11 cellular contexts compared by ENCODE assay signal in the genomic region with DNA sequence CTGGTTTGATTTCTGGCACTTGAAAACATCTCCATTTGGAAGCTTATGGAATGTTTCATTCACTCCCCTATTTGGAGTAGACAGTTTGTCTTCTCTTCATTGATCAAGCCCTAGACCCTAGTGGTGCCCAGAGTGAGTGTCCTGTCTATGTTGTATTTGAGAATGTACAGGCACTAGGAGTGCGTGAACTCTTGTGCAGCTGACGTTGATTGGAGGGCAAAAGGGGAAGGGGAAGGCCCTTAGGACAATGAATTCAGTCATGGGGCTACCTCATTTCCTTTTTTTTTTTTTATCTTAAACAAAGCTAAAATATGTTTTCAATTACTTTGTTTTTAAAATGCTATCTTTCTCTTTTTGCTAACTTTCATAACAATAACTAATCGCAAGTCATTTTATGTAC.
DNase-seq lines count a peak whose midpoint lies in the region; ATAC-seq and TF ChIP-seq lines count a peak whose summit lies in the region.
"Had no signal": no experiment of that assay in that cellular context is flagged by ENCODE, and none has a peak within 500 bp of the region (broad histone marks: within the 10 kb centered on the region; RNA-seq: fewer than 3 reads in every experiment).

No MANE protein-coding gene starts in this region.

- peaks cover 75% of the 10 kb centered on the region for H3K4me1 Mint-ChIP-seq in activated T-helper 2 cell treated with anti-CD3 and anti-CD28 coated beads, Interferon-gamma antibody, Interleukin-2, Interleukin-4, amounts not matched to agents 10 μg/mL and 5 μg/mL and 100 μg/mL, durations not matched to agents 14 hours and 24 hours and 36 hours (ENCODE audit: low read depth)
- peaks cover 58% of the 10 kb centered on the region for H3K4me1 Mint-ChIP-seq in memory B cell

- no peaks in the 10 kb centered on the region for H3K27me3 ChIP-seq in BLaER1 treated with 17β-estradiol and CSF1 and Interleukin-3, amounts not matched to agents 10 nM and 100 nM
- H3K27me3 ChIP-seq in ascending aorta = no peaks in the 10 kb centered on the region
- H3K27me3 ChIP-seq: adrenal gland had no signal

- H3K27ac ChIP-seq in BLaER1 treated with 17β-estradiol and CSF1 and Interleukin-3, amounts not matched to agents 10 nM and 100 nM = peak overlapping the region; percentile 31 to 98 (median 95); a peak in 21 of 22 replicates
- H3K27ac ChIP-seq in ascending aorta = peak overlapping the region in 1 of 2 donors; percentile 35

- H3K9ac ChIP-seq in BLaER1 treated with 17β-estradiol and CSF1 and Interleukin-3, amounts not matched to agents 10 nM and 100 nM = peak overlapping the region in 5 of 11 experiments; percentile 3 to 84 (median 73); a peak in 10 of 22 replicates

- peak overlapping the region; percentile 40 to 88 (median 75); a peak in 19 of 22 replicates for H3K4me2 ChIP-seq in BLaER1 treated with 17β-estradiol and CSF1 and Interleukin-3, amounts not matched to agents 10 nM and 100 nM

- H3K27ac Mint-ChIP-seq in activated T-helper 2 cell treated with anti-CD3 and anti-CD28 coated beads, Interferon-gamma antibody, Interleukin-2, Interleukin-4, amounts not matched to agents 10 μg/mL and 5 μg/mL and 100 μg/mL, durations not matched to agents 14 hours and 24 hours and 36 hours = peak overlapping the region; percentile 78
- H3K27ac Mint-ChIP-seq in memory B cell = peak overlapping the region; percentile 84

- no peaks in the 10 kb centered on the region for H3K9me3 Mint-ChIP-seq in activated T-helper 2 cell treated with anti-CD3 and anti-CD28 coated beads, Interferon-gamma antibody, Interleukin-2, Interleukin-4, amounts not matched to agents 10 μg/mL and 5 μg/mL and 100 μg/mL, durations not matched to agents 14 hours and 24 hours and 36 hours
- H3K9me3 Mint-ChIP-seq in memory B cell = no peaks in the 10 kb centered on the region

- peaks cover 4% of the 10 kb centered on the region for H3K36me3 Mint-ChIP-seq in activated T-helper 2 cell treated with anti-CD3 and anti-CD28 coated beads, Interferon-gamma antibody, Interleukin-2, Interleukin-4, amounts not matched to agents 10 μg/mL and 5 μg/mL and 100 μg/mL, durations not matched to agents 14 hours and 24 hours and 36 hours (ENCODE audit: low read depth)
- peaks cover 4% of the 10 kb centered on the region for H3K36me3 Mint-ChIP-seq in memory B cell

- no peaks in the 10 kb centered on the region for H3K27me3 Mint-ChIP-seq in activated T-helper 2 cell treated with anti-CD3 and anti-CD28 coated beads, Interferon-gamma antibody, Interleukin-2, Interleukin-4, amounts not matched to agents 10 μg/mL and 5 μg/mL and 100 μg/mL, durations not matched to agents 14 hours and 24 hours and 36 hours (ENCODE audit: low read depth)
- H3K27me3 Mint-ChIP-seq in memory B cell = no peaks in the 10 kb centered on the region

- TF ChIP-seq CTCF in ascending aorta (IDR thresholded peaks at IDR 0.05) = no peak
- TF ChIP-seq CTCF in lower leg skin (IDR thresholded peaks at IDR 0.05) = no peak

- peaks cover 76 to 96% (median 86%) of the 10 kb centered on the region in 10 experiments for H3K4me1 ChIP-seq in BLaER1 treated with 17β-estradiol and CSF1 and Interleukin-3, amounts not matched to agents 10 nM and 100 nM
- peaks cover 6 to 47% of the 10 kb centered on the region in 2 donors for H3K4me1 ChIP-seq in ascending aorta

- TF ChIP-seq POLR2A in lower leg skin (IDR thresholded peaks at IDR 0.05) = no peak

- H3K9me3 ChIP-seq in BLaER1 treated with 17β-estradiol and CSF1 and Interleukin-3, amounts not matched to agents 10 nM and 100 nM (replicated peaks in 1 of 11) = peaks cover 0 to 26% (median 13%) of the 10 kb centered on the region in 11 experiments; a peak in 15 of 22 replicates
- H3K9me3 ChIP-seq in ascending aorta = no peaks in the 10 kb centered on the region
- H3K9me3 ChIP-seq: adrenal gland had no signal

- peak; percentile 15 for ATAC-seq in HG03432 (IDR thresholded peaks at IDR 0.05; ENCODE audit: unreplicated experiment)
- ATAC-seq in memory B cell (ENCODE audit: low read depth) = peak; percentile 57
- no peak for ATAC-seq in HG02852 (IDR thresholded peaks at IDR 0.05; ENCODE audit: unreplicated experiment)

- intact Hi-C loops in activated T-helper 2 cell treated with anti-CD3 and anti-CD28 coated beads, Interferon-gamma antibody, Interleukin-2, Interleukin-4, amounts not matched to agents 10 μg/mL and 5 μg/mL and 100 μg/mL, durations not matched to agents 14 hours and 24 hours and 36 hours (cut with micrococcal nuclease) = loop anchor here (5.0 to 10.0 kb wide), 2 partner anchors 138 to 189 kb away; no protein-coding TSS in a partner anchor
- intact Hi-C loops in ascending aorta (cut with DNase I) (no loop called here), lower leg skin (cut with DNase I; ENCODE audit: low total_unique reads) (no loop called here)

- peaks cover 0 to 9% (median 0%) of the 10 kb centered on the region in 11 experiments; a peak in 2 of 22 replicates for H3K36me3 ChIP-seq in BLaER1 treated with 17β-estradiol and CSF1 and Interleukin-3, amounts not matched to agents 10 nM and 100 nM
- H3K36me3 ChIP-seq in ascending aorta = no peaks in the 10 kb centered on the region
- H3K36me3 ChIP-seq: adrenal gland had no signal

- no peak overlapping the region; a peak in 1 of 20 replicates for H3K4me3 ChIP-seq in BLaER1 treated with 17β-estradiol and CSF1 and Interleukin-3, amounts not matched to agents 10 nM and 100 nM
- no peak overlapping the region for H3K4me3 ChIP-seq in ascending aorta
- H3K4me3 ChIP-seq in lower leg skin (ENCODE audit: low read depth, poor library complexity, severe bottlenecking) = no peak overlapping the region
- H3K4me3 ChIP-seq: adrenal gland had no signal

- 51 to 57% methylated on average over 3 of the region's 3 CpGs for WGBS in lower leg skin, 2 donors

- H4K20me1 ChIP-seq in BLaER1 treated with 17β-estradiol and CSF1 and Interleukin-3, amounts not matched to agents 10 nM and 100 nM = no peaks in the 10 kb centered on the region

- DNase-seq in activated T-helper 2 cell treated with anti-CD3 and anti-CD28 coated beads, Interferon-gamma antibody, Interleukin-2, Interleukin-4, amounts not matched to agents 10 μg/mL and 5 μg/mL and 100 μg/mL, durations not matched to agents 14 hours and 24 hours and 36 hours (ENCODE audit: low spot score) = no peak
- DNase-seq in memory B cell (ENCODE audit: low spot score in 2 of 2) (no peak), amniotic stem cell (lab: John Stamatoyannopoulos, UW) (no peak), ascending aorta (ENCODE audit: low spot score in 2 of 2) (no peak), lower leg skin (ENCODE audit: low spot score in 2 of 2) (no peak)
- DNase-seq: NCI-H524 treated with DMSO at 0.1 percent for 48 hours; stimulated activated naive CD4-positive, alpha-beta T cell treated with Interleukin-2 at 50 U/mL for 16 hours had no signal

- H3K4me3 Mint-ChIP-seq in activated T-helper 2 cell treated with anti-CD3 and anti-CD28 coated beads, Interferon-gamma antibody, Interleukin-2, Interleukin-4, amounts not matched to agents 10 μg/mL and 5 μg/mL and 100 μg/mL, durations not matched to agents 14 hours and 24 hours and 36 hours (ENCODE audit: low read depth) = peak overlapping the region; percentile 24
- H3K4me3 Mint-ChIP-seq in memory B cell = peak overlapping the region; percentile 5
